8 cellular contexts compared by ENCODE assay signal in the genomic region with DNA sequence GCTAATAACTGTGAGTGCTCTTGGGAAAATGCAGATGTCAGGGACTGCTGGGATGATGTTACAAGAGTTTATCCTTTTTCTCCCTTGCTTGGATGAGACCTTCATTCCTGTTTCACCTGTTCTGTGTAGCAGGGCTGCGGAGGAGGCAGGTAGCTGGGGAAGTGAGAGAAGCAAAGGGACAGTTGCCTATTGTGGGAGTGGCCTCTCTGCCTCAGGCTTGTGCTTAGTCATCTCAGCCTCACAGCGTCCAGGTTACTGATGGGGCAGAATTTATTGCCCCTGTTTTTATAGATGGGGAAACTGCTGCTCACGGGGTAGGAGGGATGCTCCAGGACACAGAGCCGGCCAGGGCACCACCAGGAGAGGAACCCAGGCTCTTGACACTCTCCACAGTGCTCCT. TPM values are rescaled to one million over a fixed set of nuclear protein-coding genes. Genes with fewer than 3 reads are reported as not detected.
DNase-seq lines count a peak whose midpoint lies in the region; ATAC-seq and TF ChIP-seq lines count a peak whose summit lies in the region.

No MANE protein-coding gene starts in this region.

- peaks cover under 1% of the 10 kb centered on the region for H3K27me3 Mint-ChIP-seq in CD4-positive, alpha-beta T cell
- peaks cover 7% of the 10 kb centered on the region for H3K27me3 Mint-ChIP-seq in activated T-helper 1 cell treated with anti-CD3 and anti-CD28 coated beads, Interleukin-12 subunit alpha, Interleukin-12 subunit beta, Interleukin-2, Interleukin-4 antibody, amounts not matched to agents 30 ng/mL and 10 ng/mL and 1 ng/mL, durations not matched to agents 14 hours and 24 hours and 36 hours (ENCODE audit: insufficient read depth)
- peaks cover 2 to 5% (median 3%) of the 10 kb centered on the region in 3 donors for H3K27me3 Mint-ChIP-seq in immature natural killer cell (ENCODE audit: low read depth in 3 of 3)

- peaks cover 3% of the 10 kb centered on the region for H3K36me3 Mint-ChIP-seq in CD4-positive, alpha-beta T cell (ENCODE audit: low read depth)
- peaks cover 11% of the 10 kb centered on the region for H3K36me3 Mint-ChIP-seq in activated T-helper 1 cell treated with anti-CD3 and anti-CD28 coated beads, Interleukin-12 subunit alpha, Interleukin-12 subunit beta, Interleukin-2, Interleukin-4 antibody, amounts not matched to agents 30 ng/mL and 10 ng/mL and 1 ng/mL, durations not matched to agents 14 hours and 24 hours and 36 hours (ENCODE audit: low read depth)
- H3K36me3 Mint-ChIP-seq in immature natural killer cell, result no peaks in the 10 kb centered on the region

- no peak overlapping the region for H3K27ac Mint-ChIP-seq in CD4-positive, alpha-beta T cell
- peak overlapping the region; percentile 19 for H3K27ac Mint-ChIP-seq in activated T-helper 1 cell treated with anti-CD3 and anti-CD28 coated beads, Interleukin-12 subunit alpha, Interleukin-12 subunit beta, Interleukin-2, Interleukin-4 antibody, amounts not matched to agents 30 ng/mL and 10 ng/mL and 1 ng/mL, durations not matched to agents 14 hours and 24 hours and 36 hours
- H3K27ac Mint-ChIP-seq in immature natural killer cell, result peak overlapping the region; percentile 17 to 84 (median 63)

- intact Hi-C loops in CD4-positive, alpha-beta T cell (cut with DNase I, micrococcal nuclease), result loop anchor here in 1 of 2 experiments (5.0 kb wide), 3 partner anchors 85 to 210 kb away; no protein-coding TSS in a partner anchor
- intact Hi-C loops in activated T-helper 1 cell treated with anti-CD3 and anti-CD28 coated beads, Interleukin-12 subunit alpha, Interleukin-12 subunit beta, Interleukin-2, Interleukin-4 antibody, amounts not matched to agents 30 ng/mL and 10 ng/mL and 1 ng/mL, durations not matched to agents 14 hours and 24 hours and 36 hours (cut with micrococcal nuclease), result loop anchor here (5.0 to 10.0 kb wide), 2 partner anchors 100 to 1182 kb away; a partner anchor contains a TSS
- intact Hi-C loops in tibial artery (cut with DNase I; ENCODE audit: low total_unique reads), result loop anchor here (5.0 to 10.0 kb wide), 2 partner anchors 90 to 212 kb away; a partner anchor contains a TSS

- CTCF ChIA-PET in CD4-positive, alpha-beta T cell (lab: Charles Lee), result interaction anchor here (0.6 to 4.1 kb wide), 3 partner anchors 44 to 91 kb away, joined by 3 to 50 read pairs (median 37); a partner anchor contains a TSS

- no peaks in the 10 kb centered on the region for H3K9me3 Mint-ChIP-seq in CD4-positive, alpha-beta T cell
- no peaks in the 10 kb centered on the region for H3K9me3 Mint-ChIP-seq in activated T-helper 1 cell treated with anti-CD3 and anti-CD28 coated beads, Interleukin-12 subunit alpha, Interleukin-12 subunit beta, Interleukin-2, Interleukin-4 antibody, amounts not matched to agents 30 ng/mL and 10 ng/mL and 1 ng/mL, durations not matched to agents 14 hours and 24 hours and 36 hours
- H3K9me3 Mint-ChIP-seq in immature natural killer cell, result no peaks in the 10 kb centered on the region

- H3K27me3 ChIP-seq in CD4-positive, alpha-beta T cell (ENCODE audit: control insufficient read depth, insufficient read depth, low read length), result no peaks in the 10 kb centered on the region
- no peaks in the 10 kb centered on the region for H3K27me3 ChIP-seq in tibial artery

- H3K4me1 ChIP-seq in tibial artery, result peaks cover 0 to 24% (median 10%) of the 10 kb centered on the region in 4 donors

- no peak for ATAC-seq in CD4-positive, alpha-beta T cell (ENCODE audit: poor library complexity)
- ATAC-seq in HG03354 (IDR thresholded peaks at IDR 0.05; ENCODE audit: poor library complexity, severe bottlenecking, unreplicated experiment), result peak; percentile 35

- no peak overlapping the region for H3K27ac ChIP-seq in CD4-positive, alpha-beta T cell (ENCODE audit: low read depth, low read length)
- peak overlapping the region; percentile 91 to 94 for H3K27ac ChIP-seq in tibial artery

- H3K36me3 ChIP-seq in tibial artery, result no peaks in the 10 kb centered on the region

- H3K4me3 Mint-ChIP-seq in CD4-positive, alpha-beta T cell, result peak overlapping the region; percentile 90
- H3K4me3 Mint-ChIP-seq in activated T-helper 1 cell treated with anti-CD3 and anti-CD28 coated beads, Interleukin-12 subunit alpha, Interleukin-12 subunit beta, Interleukin-2, Interleukin-4 antibody, amounts not matched to agents 30 ng/mL and 10 ng/mL and 1 ng/mL, durations not matched to agents 14 hours and 24 hours and 36 hours, result peak overlapping the region; percentile 90
- peak overlapping the region; percentile 80 to 91 (median 86) for H3K4me3 Mint-ChIP-seq in immature natural killer cell

- no peak for DNase-seq in CD4-positive, alpha-beta T cell
- no peak for DNase-seq in activated T-helper 1 cell treated with anti-CD3 and anti-CD28 coated beads, Interleukin-12 subunit alpha, Interleukin-12 subunit beta, Interleukin-2, Interleukin-4 antibody, amounts not matched to agents 30 ng/mL and 10 ng/mL and 1 ng/mL, durations not matched to agents 14 hours and 24 hours and 36 hours (ENCODE audit: low spot score)
- no peak for DNase-seq in immature natural killer cell
- peak in 1 of 2 donors; percentile 67 for DNase-seq in tibial artery
- no peak for DNase-seq in stimulated activated CD4-positive, alpha-beta T cell treated with anti-CD3 and anti-CD28 coated beads, Interleukin-4, amount 100 ng/mL, for 4 hours
- DNase-seq in NCI-H774 (lab: John Stamatoyannopoulos, UW), result no peak
- no peak for DNase-seq in activated CD4-positive, CD25-positive, alpha-beta regulatory T cell treated with anti-CD3 and anti-CD28 coated beads, Interleukin-2, amount 50 U/mL, for 72 hours

- POLR2A ChIA-PET in CD4-positive, alpha-beta T cell (lab: Charles Lee), result interaction anchor here (1.5 to 3.2 kb wide), 2 partner anchors 16 to 18 kb away, joined by 5 to 21 read pairs; no protein-coding TSS in a partner anchor

- no peak for TF ChIP-seq CTCF in CD4-positive, alpha-beta T cell (IDR thresholded peaks at IDR 0.05)
- TF ChIP-seq CTCF in tibial artery (IDR thresholded peaks at IDR 0.05), result no peak

- peaks cover 26% of the 10 kb centered on the region for H3K4me1 Mint-ChIP-seq in CD4-positive, alpha-beta T cell (ENCODE audit: low read depth)
- H3K4me1 Mint-ChIP-seq in activated T-helper 1 cell treated with anti-CD3 and anti-CD28 coated beads, Interleukin-12 subunit alpha, Interleukin-12 subunit beta, Interleukin-2, Interleukin-4 antibody, amounts not matched to agents 30 ng/mL and 10 ng/mL and 1 ng/mL, durations not matched to agents 14 hours and 24 hours and 36 hours (ENCODE audit: low read depth), result peaks cover 52% of the 10 kb centered on the region
- H3K4me1 Mint-ChIP-seq in immature natural killer cell, result peaks cover 29 to 38% of the 10 kb centered on the region in 2 donors

- no peaks in the 10 kb centered on the region for H3K9me3 ChIP-seq in CD4-positive, alpha-beta T cell (ENCODE audit: control insufficient read depth, low read length)
- H3K9me3 ChIP-seq in tibial artery, result no peaks in the 10 kb centered on the region

- peak overlapping the region; percentile 80 to 90 for H3K4me3 ChIP-seq in tibial artery

RNA-seq across cellular contexts. Expression of a gene that starts 1.7 kb away (rescaled TPM):
- total RNA-seq in CD4-positive, alpha-beta T cell, result 1 to 10 TPM; 4.6 to 6.4 TPM
- total RNA-seq in activated T-helper 1 cell treated with anti-CD3 and anti-CD28 coated beads, Interleukin-12 subunit alpha, Interleukin-12 subunit beta, Interleukin-2, Interleukin-4 antibody, amounts not matched to agents 30 ng/mL and 10 ng/mL and 1 ng/mL, durations not matched to agents 14 hours and 24 hours and 36 hours, result 26.2 and 28.4 TPM in 2 replicates
- polyA plus RNA-seq in immature natural killer cell, result 1 to 10 TPM; 3.1 to 9.6 (median 7.0) TPM

RNA-seq across cellular contexts. Expression of a gene that starts 43.2 kb away (rescaled TPM):
- total RNA-seq in CD4-positive, alpha-beta T cell, result not detected
- total RNA-seq in activated T-helper 1 cell treated with anti-CD3 and anti-CD28 coated beads, Interleukin-12 subunit alpha, Interleukin-12 subunit beta, Interleukin-2, Interleukin-4 antibody, amounts not matched to agents 30 ng/mL and 10 ng/mL and 1 ng/mL, durations not matched to agents 14 hours and 24 hours and 36 hours, result not detected in 2 replicates
- polyA plus RNA-seq in immature natural killer cell, result not detected

RNA-seq across cellular contexts. Expression of a gene that starts 53.7 kb away (rescaled TPM):
- 10 to 100 TPM; 22.8 to 24.6 TPM for total RNA-seq in CD4-positive, alpha-beta T cell
- 88.3 and 93.9 TPM in 2 replicates for total RNA-seq in activated T-helper 1 cell treated with anti-CD3 and anti-CD28 coated beads, Interleukin-12 subunit alpha, Interleukin-12 subunit beta, Interleukin-2, Interleukin-4 antibody, amounts not matched to agents 30 ng/mL and 10 ng/mL and 1 ng/mL, durations not matched to agents 14 hours and 24 hours and 36 hours
- 10 to 100 TPM; 64.1 to 77.5 (median 68.7) TPM for polyA plus RNA-seq in immature natural killer cell
